26 cellular contexts compared by ENCODE assay signal in the genomic region with DNA sequence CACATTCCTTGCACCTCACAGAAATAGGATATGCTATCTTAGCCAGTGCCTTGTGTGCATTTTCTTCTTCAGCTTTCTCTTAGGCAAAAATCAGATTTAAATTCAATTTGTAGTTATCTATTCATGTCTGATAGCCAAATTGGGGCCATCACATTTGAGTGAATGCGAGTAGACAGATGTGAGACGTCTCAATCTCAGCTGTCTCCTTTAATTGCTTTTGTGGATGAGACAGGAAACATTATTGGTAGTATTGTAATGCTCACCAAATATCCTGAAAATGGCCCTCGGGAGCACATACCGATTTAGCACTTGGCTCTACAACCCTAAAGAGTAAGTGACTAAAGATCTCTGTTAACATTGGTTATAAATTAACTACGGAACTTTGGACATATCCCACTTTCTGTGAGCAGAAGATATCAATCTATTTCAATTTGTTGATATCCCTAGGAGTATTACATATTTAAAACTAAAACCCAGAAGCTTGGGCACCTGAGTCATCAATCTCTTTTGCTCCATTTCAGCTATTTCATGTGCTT.
"Had no signal": no experiment of that assay in that cellular context is flagged by ENCODE, and none has a peak within 500 bp of the region (broad histone marks: within the 10 kb centered on the region; RNA-seq: fewer than 3 reads in every experiment).

No MANE protein-coding gene starts in this region.

- H3K4me1 ChIP-seq: ascending aorta, breast epithelium, colonic mucosa, foreskin keratinocyte, gastroesophageal sphincter had no signal

- H3K36me3 ChIP-seq: ascending aorta, breast epithelium, cardiac muscle cell, colonic mucosa, gastroesophageal sphincter had no signal

- H3K27me3 ChIP-seq: ascending aorta, breast epithelium, cardiac muscle cell, colonic mucosa, foreskin keratinocyte had no signal

- H3K4me3 ChIP-seq: ascending aorta, breast epithelium, cardiac muscle cell, colonic mucosa, gastroesophageal sphincter had no signal

- ATAC-seq: activated CD4-positive, alpha-beta T cell treated with anti-CD3 and anti-CD28 coated beads for 36 hours; activated naive CD4-positive, alpha-beta T cell treated with anti-CD3 and anti-CD28 coated beads, Interleukin-2, amount 50 U/mL, for 72 hours; activated T-cell treated with anti-CD3 and anti-CD28 coated beads, Interleukin-2, amount 50 U/mL, for 72 hours; foreskin keratinocyte; gastroesophageal sphincter had no signal

- H3K27ac ChIP-seq: ascending aorta, breast epithelium, cardiac muscle cell, colonic mucosa, epithelial cell of prostate, foreskin keratinocyte, gastroesophageal sphincter had no signal

- H3K9me3 ChIP-seq: ascending aorta, breast epithelium, colonic mucosa, gastroesophageal sphincter had no signal

- DNase-seq: activated CD4-positive, alpha-beta memory T cell treated with anti-CD3 and anti-CD28 coated beads, Interleukin-2, amount 10 ng/mL, durations not matched to agents 7 days and 5 days; activated CD4-positive, alpha-beta T cell treated with anti-CD3 and anti-CD28 coated beads for 36 hours; activated CD4-positive, alpha-beta T cell treated with anti-CD3 and anti-CD28 coated beads, Interleukin-2, amount 10 ng/mL, durations not matched to agents 24 days and 14 days; activated CD4-positive, alpha-beta T cell treated with anti-CD3 and anti-CD28 coated beads, Interleukin-2, amount 50 U/mL, for 4 hours; activated CD4-positive, CD25-positive, alpha-beta regulatory T cell; activated CD4-positive, CD25-positive, alpha-beta regulatory T cell treated with anti-CD3 and anti-CD28 coated beads, Interleukin-2, amount 50 U/mL, for 72 hours; activated CD8-positive, alpha-beta memory T cell treated with anti-CD3 and anti-CD28 coated beads, Interleukin-2, amount 50 U/mL, for 48 hours; activated gamma-delta T cell; activated naive CD4-positive, alpha-beta T cell; activated naive CD4-positive, alpha-beta T cell treated with anti-CD3 and anti-CD28 coated beads, Interleukin-2, amount 10 ng/mL, durations not matched to agents 7 days and 5 days; activated naive CD8-positive, alpha-beta T cell treated with anti-CD3 and anti-CD28 coated beads, Interleukin-2, amount 10 ng/mL, durations not matched to agents 7 days and 5 days; activated T-cell treated with anti-CD3 and anti-CD28 coated beads for 4 hours; activated T-cell treated with anti-CD3 and anti-CD28 coated beads, Interleukin-2, amount 50 U/mL, for 24 hours; activated T-cell treated with anti-CD3 and anti-CD28 coated beads, Interleukin-2, amount 50 U/mL, for 72 hours; central memory CD4-positive, alpha-beta T cell; cerebellar nuclear complex; colonic mucosa; effector CD8-positive, alpha-beta T cell; foreskin keratinocyte; T-helper 2 cell had no signal
